ENCODE assay signal across 14 cellular contexts in the genomic region with DNA sequence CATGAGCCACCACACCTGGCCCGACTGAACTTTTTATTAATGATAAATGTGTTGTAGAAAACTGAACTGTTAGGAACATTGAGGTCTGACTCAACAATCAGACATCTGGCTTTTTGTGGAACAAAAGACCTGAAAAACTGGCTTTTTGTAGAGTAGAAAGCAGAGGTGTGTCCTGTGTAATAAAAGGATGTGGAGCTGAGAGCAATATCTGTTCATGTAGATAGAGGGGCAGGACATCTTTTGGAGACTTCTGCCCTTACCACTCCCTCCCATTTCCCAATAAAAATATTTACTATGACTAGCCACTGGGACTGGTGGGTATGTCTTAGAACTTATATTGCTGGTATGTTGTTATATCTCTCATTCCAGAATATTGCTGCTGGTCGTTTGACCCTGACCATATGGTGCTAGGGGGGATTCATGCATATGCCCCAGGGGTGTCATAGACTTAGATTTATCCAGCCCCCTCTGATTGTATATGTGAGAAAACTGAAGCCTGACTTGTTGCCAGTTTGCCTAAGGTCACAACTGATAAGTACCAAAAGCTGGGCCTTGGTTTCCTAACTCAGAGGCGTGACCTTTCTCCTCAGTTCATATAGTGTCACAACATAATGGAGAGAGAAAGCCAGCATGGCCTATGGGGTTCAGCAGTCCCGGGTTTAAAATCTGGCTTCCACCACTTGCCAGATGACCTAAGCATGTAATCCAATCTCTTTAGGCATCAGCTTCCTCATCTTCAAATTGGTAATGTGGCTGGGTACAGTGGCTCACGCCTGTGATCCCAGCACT. TPM values are rescaled to one million over a fixed set of nuclear protein-coding genes. Genes with fewer than 3 reads are reported as not detected.
DNase-seq lines count a peak whose midpoint lies in the region; ATAC-seq and TF ChIP-seq lines count a peak whose summit lies in the region.
"Had no signal": no experiment of that assay in that cellular context is flagged by ENCODE, and none has a peak within 500 bp of the region (broad histone marks: within the 10 kb centered on the region; RNA-seq: fewer than 3 reads in every experiment).

No MANE protein-coding gene starts in this region.

- no peak overlapping the region for H3K4me3 Mint-ChIP-seq in activated naive CD8-positive, alpha-beta T cell
- peak overlapping the region; percentile 73 for H3K4me3 Mint-ChIP-seq in type B pancreatic cell
- H3K4me3 Mint-ChIP-seq: activated naive CD4-positive, alpha-beta T cell treated with anti-CD3 and anti-CD28 coated beads, Interleukin-2, amount 10 ng/mL, durations not matched to agents 7 days and 5 days had no signal

- ATAC-seq in right cardiac atrium (no peak), lower lobe of right lung (no peak), GM19397 (IDR thresholded peaks at IDR 0.05; ENCODE audit: unreplicated experiment) (no peak), omental fat pad (ENCODE audit: low FRiP score) (no peak), HG02970 (IDR thresholded peaks at IDR 0.05; ENCODE audit: low FRiP score, unreplicated experiment) (no peak)

- TF ChIP-seq CTCF in left ventricle myocardium inferior (IDR thresholded peaks at IDR 0.05; ENCODE audit: borderline replicate concordance) (no peak), lower lobe of right lung (IDR thresholded peaks at IDR 0.05) (no peak), type B pancreatic cell (conservative IDR thresholded peaks at IDR 0.05) (no peak), omental fat pad (IDR thresholded peaks at IDR 0.05) (no peak)

- H3K27me3 Mint-ChIP-seq in activated naive CD8-positive, alpha-beta T cell: no peaks in the 10 kb centered on the region
- no peaks in the 10 kb centered on the region for H3K27me3 Mint-ChIP-seq in type B pancreatic cell
- H3K27me3 Mint-ChIP-seq: activated naive CD4-positive, alpha-beta T cell treated with anti-CD3 and anti-CD28 coated beads, Interleukin-2, amount 10 ng/mL, durations not matched to agents 7 days and 5 days had no signal

- H3K9me3 ChIP-seq in left ventricle myocardium inferior (replicated peaks) (no peaks in the 10 kb centered on the region), right cardiac atrium (ENCODE audit: control insufficient read depth, low read length) (no peaks in the 10 kb centered on the region), lower lobe of right lung (no peaks in the 10 kb centered on the region)
- H3K9me3 ChIP-seq: breast epithelium, sigmoid colon had no signal

- H3K4me3 ChIP-seq in left ventricle myocardium inferior (no peak overlapping the region), right cardiac atrium (ENCODE audit: low read length) (no peak overlapping the region), lower lobe of right lung (no peak overlapping the region)
- H3K4me3 ChIP-seq: breast epithelium, sigmoid colon had no signal

- H3K27ac ChIP-seq in left ventricle myocardium inferior (replicated peaks) (peak overlapping the region; percentile 89), right cardiac atrium (ENCODE audit: low read length) (no peak overlapping the region), lower lobe of right lung (peak overlapping the region; percentile 34)
- H3K27ac ChIP-seq: breast epithelium had no signal

- no peaks in the 10 kb centered on the region for H3K9me3 Mint-ChIP-seq in activated naive CD8-positive, alpha-beta T cell (ENCODE audit: low read depth)
- no peaks in the 10 kb centered on the region for H3K9me3 Mint-ChIP-seq in type B pancreatic cell
- H3K9me3 Mint-ChIP-seq: activated naive CD4-positive, alpha-beta T cell treated with anti-CD3 and anti-CD28 coated beads, Interleukin-2, amount 10 ng/mL, durations not matched to agents 7 days and 5 days had no signal

- intact Hi-C loops in left ventricle myocardium inferior (cut with micrococcal nuclease): loop anchor here (10.0 kb wide), 1 partner anchor 49 kb away; no protein-coding TSS in a partner anchor
- intact Hi-C loops in right cardiac atrium (cut with DNase I): no loop called here
- intact Hi-C loops in lower lobe of right lung (cut with DNase I): no loop called here

- H3K36me3 ChIP-seq in left ventricle myocardium inferior: peaks cover 35% of the 10 kb centered on the region
- peaks cover 73% of the 10 kb centered on the region for H3K36me3 ChIP-seq in lower lobe of right lung
- H3K36me3 ChIP-seq: breast epithelium had no signal

- H3K36me3 Mint-ChIP-seq in activated naive CD8-positive, alpha-beta T cell: peaks cover 5% of the 10 kb centered on the region
- H3K36me3 Mint-ChIP-seq in type B pancreatic cell: peaks cover 52% of the 10 kb centered on the region

- 77% methylated on average over 5 of the region's 5 CpGs for WGBS in right cardiac atrium

- no peak for DNase-seq in left ventricle myocardium inferior
- no peak for DNase-seq in right cardiac atrium
- DNase-seq in lower lobe of right lung: no peak
- DNase-seq in type B pancreatic cell (ENCODE audit: extremely low spot score, unreplicated experiment): no peak
- DNase-seq in omental fat pad (ENCODE audit: low spot score): no peak
- DNase-seq: activated naive CD4-positive, alpha-beta T cell treated with anti-CD3 and anti-CD28 coated beads, Interleukin-2, amount 10 ng/mL, durations not matched to agents 7 days and 5 days; H7; NCI-H1092; sigmoid colon; stimulated activated CD4-positive, alpha-beta T cell treated with anti-CD3 and anti-CD28 coated beads, Interleukin-4, amount 100 ng/mL, for 24 hours had no signal

- H3K27me3 ChIP-seq in left ventricle myocardium inferior (ENCODE audit: low read depth) (no peaks in the 10 kb centered on the region), right cardiac atrium (ENCODE audit: control insufficient read depth, insufficient read depth) (no peaks in the 10 kb centered on the region), lower lobe of right lung (ENCODE audit: low read depth) (no peaks in the 10 kb centered on the region)
- H3K27me3 ChIP-seq: breast epithelium, sigmoid colon had no signal

- peaks cover 63% of the 10 kb centered on the region for H3K4me1 Mint-ChIP-seq in activated naive CD8-positive, alpha-beta T cell (ENCODE audit: low read depth)
- peaks cover 6% of the 10 kb centered on the region for H3K4me1 Mint-ChIP-seq in type B pancreatic cell (ENCODE audit: unreplicated experiment)

- H3K27ac Mint-ChIP-seq in activated naive CD8-positive, alpha-beta T cell: peak overlapping the region; percentile 41
- peak overlapping the region; percentile 97 for H3K27ac Mint-ChIP-seq in type B pancreatic cell
- H3K27ac Mint-ChIP-seq: activated naive CD4-positive, alpha-beta T cell treated with anti-CD3 and anti-CD28 coated beads, Interleukin-2, amount 10 ng/mL, durations not matched to agents 7 days and 5 days had no signal

- H3K4me1 ChIP-seq in left ventricle myocardium inferior (peaks cover 76% of the 10 kb centered on the region), right cardiac atrium (ENCODE audit: control insufficient read depth, insufficient read depth, low read length) (peaks cover 20% of the 10 kb centered on the region), lower lobe of right lung (peaks cover 43% of the 10 kb centered on the region)

RNA-seq across cellular contexts. Expression of a gene that starts 33.5 kb away (rescaled TPM):
- total RNA-seq in left ventricle myocardium inferior (5.6 TPM), right cardiac atrium (1 to 10 TPM; 5.2 to 7.3 (median 5.9) TPM), lower lobe of right lung (20.3 TPM), type B pancreatic cell (ENCODE audit: low replicate concordance) (13.3 and 15.3 TPM in 2 replicates), omental fat pad (10 to 100 TPM in 3 of 4 donors, 1 to 10 TPM in 1; 7.9 to 17.1 (median 16.5) TPM)
- polyA plus RNA-seq in right cardiac atrium: 3.9 TPM

RNA-seq across cellular contexts. Expression of a gene that starts 58.5 kb away (rescaled TPM):
- total RNA-seq in left ventricle myocardium inferior (31.7 TPM), right cardiac atrium (10 to 100 TPM; 33.1 to 45.3 (median 40.0) TPM), lower lobe of right lung (72.4 TPM), type B pancreatic cell (ENCODE audit: low replicate concordance) (106 and 121 TPM in 2 replicates), omental fat pad (10 to 100 TPM; 25.8 to 48.4 (median 40.6) TPM)
- polyA plus RNA-seq in right cardiac atrium: 15.7 TPM
